9 cellular contexts compared by ENCODE assay signal in genomic region chr13:43057653-43058317, GRCh38. TPM values are rescaled to one million over a fixed set of nuclear protein-coding genes. Genes with fewer than 3 reads are reported as not detected.
DNase-seq lines count a peak whose midpoint lies in the region; ATAC-seq, FAIRE-seq and TF ChIP-seq lines count a peak whose summit lies in the region.
"Had no signal": no experiment of that assay in that cellular context is flagged by ENCODE, and none has a peak within 500 bp of the region (broad histone marks: within the 10 kb centered on the region; RNA-seq: fewer than 3 reads in every experiment).

No MANE protein-coding gene starts in this region.

- peak overlapping the region; percentile 72 to 82 for H3K27ac Mint-ChIP-seq in activated naive CD4-positive, alpha-beta T cell treated with anti-CD3 and anti-CD28 coated beads, Interleukin-2, amount 50 U/mL, for 72 hours

- DNase-seq in LHCN-M2 (ENCODE audit: low read depth) (peak; percentile 48), mucosa of descending colon (peak in 1 of 3 donors; percentile 40), GF-D8 (lab: John Stamatoyannopoulos, UW) (no peak), frontal cortex (ENCODE audit: low spot score in 2 of 2) (no peak), NCI-H2227 (lab: John Stamatoyannopoulos, UW; ENCODE audit: unreplicated experiment) (no peak)
- peak in 1 of 2 donors; percentile 18 for DNase-seq in activated naive CD4-positive, alpha-beta T cell treated with anti-CD3 and anti-CD28 coated beads, Interleukin-2, amount 50 U/mL, for 72 hours (ENCODE audit: low spot score in 2 of 2)
- DNase-seq: left cardiac atrium had no signal

- no peaks in the 10 kb centered on the region for H3K36me3 ChIP-seq in mucosa of descending colon (ENCODE audit: low read depth)

- no peak for FAIRE-seq in frontal cortex (lab: Jason Lieb, UNC)

- H3K9me3 Mint-ChIP-seq in activated naive CD4-positive, alpha-beta T cell treated with anti-CD3 and anti-CD28 coated beads, Interleukin-2, amount 50 U/mL, for 72 hours, result no peaks in the 10 kb centered on the region

- ATAC-seq in GM18907 (IDR thresholded peaks at IDR 0.05; ENCODE audit: unreplicated experiment) (peak; percentile 40), mucosa of descending colon (peak; percentile 50), HG03135 (IDR thresholded peaks at IDR 0.05; ENCODE audit: unreplicated experiment) (no peak)
- peak; percentile 21 to 60 for ATAC-seq in activated naive CD4-positive, alpha-beta T cell treated with anti-CD3 and anti-CD28 coated beads, Interleukin-2, amount 50 U/mL, for 72 hours

- TF ChIP-seq CTCF in mucosa of descending colon (IDR thresholded peaks at IDR 0.05), result no peak

- H3K4me1 ChIP-seq in mucosa of descending colon (ENCODE audit: low read depth), result peaks cover 23% of the 10 kb centered on the region

- peaks cover 7 to 16% of the 10 kb centered on the region in 2 donors for H3K36me3 Mint-ChIP-seq in activated naive CD4-positive, alpha-beta T cell treated with anti-CD3 and anti-CD28 coated beads, Interleukin-2, amount 50 U/mL, for 72 hours

- intact Hi-C loops in mucosa of descending colon (cut with DNase I, micrococcal nuclease), result no loop called here

- H3K4me3 ChIP-seq in mucosa of descending colon, result no peak overlapping the region

- no peaks in the 10 kb centered on the region for H3K9me3 ChIP-seq in mucosa of descending colon

RNA-seq across cellular contexts. Expression of gene DNAJC15, which starts 34.4 kb away (rescaled TPM):
- 7.2 and 9.8 TPM in 2 replicates for total RNA-seq in LHCN-M2 (2014; rRNA removed)
- polyA plus RNA-seq in LHCN-M2 (2012), result 25.4 TPM
- total RNA-seq in activated naive CD4-positive, alpha-beta T cell treated with anti-CD3 and anti-CD28 coated beads, Interleukin-2, amount 50 U/mL, for 72 hours, result 10 to 100 TPM in 1 of 2 donors, 1 to 10 TPM in 1; 5.4 to 15.7 TPM
- 10 to 100 TPM; 15.9 to 29.7 (median 27.2) TPM for total RNA-seq in mucosa of descending colon
- total RNA-seq in frontal cortex, result 26.1 TPM
